1 cellular context compared by ENCODE assay signal in the genomic region with DNA sequence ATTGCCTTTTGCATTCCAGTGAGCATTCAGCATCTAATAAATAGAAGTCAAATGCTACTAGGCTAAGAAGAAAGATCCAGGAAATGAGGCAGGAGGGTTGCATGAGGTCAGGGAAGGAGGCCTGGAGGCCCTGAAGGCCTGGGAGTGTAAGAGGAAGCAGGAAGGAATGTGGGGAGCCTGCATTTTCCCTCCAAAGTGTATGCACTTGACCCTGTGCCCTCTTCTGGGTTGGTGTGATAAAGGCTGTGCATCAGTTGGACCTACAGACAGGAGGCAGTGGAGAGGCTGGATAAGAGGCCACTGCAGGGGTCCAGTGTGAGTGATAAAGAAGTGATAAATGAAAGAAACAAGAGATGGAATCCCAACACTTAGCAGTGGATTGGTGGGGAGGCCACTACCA.
A peak's percentile ranks its signal among the peaks of the same experiment; 100 is the strongest.
TF ChIP-seq lines count a peak whose summit lies in the region.

No MANE protein-coding gene starts in this region.

TF ChIP-seq in K562, 482 proteins besides CTCF, POLR2A, EP300 and RAD21 (continued from another document):
- TF ChIP-seq, protein P1, sequence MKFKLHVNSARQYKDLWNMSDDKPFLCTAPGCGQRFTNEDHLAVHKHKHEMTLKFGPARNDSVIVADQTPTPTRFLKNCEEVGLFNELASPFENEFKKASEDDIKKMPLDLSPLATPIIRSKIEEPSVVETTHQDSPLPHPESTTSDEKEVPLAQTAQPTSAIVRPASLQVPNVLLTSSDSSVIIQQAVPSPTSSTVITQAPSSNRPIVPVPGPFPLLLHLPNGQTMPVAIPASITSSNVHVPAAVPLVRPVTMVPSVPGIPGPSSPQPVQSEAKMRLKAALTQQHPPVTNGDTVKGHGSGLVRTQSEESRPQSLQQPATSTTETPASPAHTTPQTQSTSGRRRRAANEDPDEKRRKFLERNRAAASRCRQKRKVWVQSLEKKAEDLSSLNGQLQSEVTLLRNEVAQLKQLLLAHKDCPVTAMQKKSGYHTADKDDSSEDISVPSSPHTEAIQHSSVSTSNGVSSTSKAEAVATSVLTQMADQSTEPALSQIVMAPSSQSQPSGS (CRISPR knock-in tag; IDR thresholded peaks at IDR 0.05), result no peak
- TF ChIP-seq, protein P2, sequence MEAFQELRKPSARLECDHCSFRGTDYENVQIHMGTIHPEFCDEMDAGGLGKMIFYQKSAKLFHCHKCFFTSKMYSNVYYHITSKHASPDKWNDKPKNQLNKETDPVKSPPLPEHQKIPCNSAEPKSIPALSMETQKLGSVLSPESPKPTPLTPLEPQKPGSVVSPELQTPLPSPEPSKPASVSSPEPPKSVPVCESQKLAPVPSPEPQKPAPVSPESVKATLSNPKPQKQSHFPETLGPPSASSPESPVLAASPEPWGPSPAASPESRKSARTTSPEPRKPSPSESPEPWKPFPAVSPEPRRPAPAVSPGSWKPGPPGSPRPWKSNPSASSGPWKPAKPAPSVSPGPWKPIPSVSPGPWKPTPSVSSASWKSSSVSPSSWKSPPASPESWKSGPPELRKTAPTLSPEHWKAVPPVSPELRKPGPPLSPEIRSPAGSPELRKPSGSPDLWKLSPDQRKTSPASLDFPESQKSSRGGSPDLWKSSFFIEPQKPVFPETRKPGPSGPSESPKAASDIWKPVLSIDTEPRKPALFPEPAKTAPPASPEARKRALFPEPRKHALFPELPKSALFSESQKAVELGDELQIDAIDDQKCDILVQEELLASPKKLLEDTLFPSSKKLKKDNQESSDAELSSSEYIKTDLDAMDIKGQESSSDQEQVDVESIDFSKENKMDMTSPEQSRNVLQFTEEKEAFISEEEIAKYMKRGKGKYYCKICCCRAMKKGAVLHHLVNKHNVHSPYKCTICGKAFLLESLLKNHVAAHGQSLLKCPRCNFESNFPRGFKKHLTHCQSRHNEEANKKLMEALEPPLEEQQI (IDR thresholded peaks at IDR 0.05), result peak; percentile 64; the same call in 1 of the 2 replicates
- no peak for TF ChIP-seq ZNF707 (CRISPR knock-in tag; conservative IDR thresholded peaks at IDR 0.05)
- no peak for TF ChIP-seq C11orf30 (IDR thresholded peaks at IDR 0.05; ENCODE audit: low read depth)
- no peak; the same call in none of the 2 replicates for TF ChIP-seq ZNF583 (CRISPR knock-in tag; IDR thresholded peaks at IDR 0.05)
- TF ChIP-seq, protein P3, sequence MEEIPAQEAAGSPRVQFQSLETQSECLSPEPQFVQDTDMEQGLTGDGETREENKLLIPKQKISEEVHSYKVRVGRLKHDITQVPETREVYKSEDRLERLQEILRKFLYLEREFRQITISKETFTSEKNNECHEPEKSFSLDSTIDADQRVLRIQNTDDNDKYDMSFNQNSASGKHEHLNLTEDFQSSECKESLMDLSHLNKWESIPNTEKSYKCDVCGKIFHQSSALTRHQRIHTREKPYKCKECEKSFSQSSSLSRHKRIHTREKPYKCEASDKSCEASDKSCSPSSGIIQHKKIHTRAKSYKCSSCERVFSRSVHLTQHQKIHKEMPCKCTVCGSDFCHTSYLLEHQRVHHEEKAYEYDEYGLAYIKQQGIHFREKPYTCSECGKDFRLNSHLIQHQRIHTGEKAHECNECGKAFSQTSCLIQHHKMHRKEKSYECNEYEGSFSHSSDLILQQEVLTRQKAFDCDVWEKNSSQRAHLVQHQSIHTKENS (CRISPR knock-in tag; IDR thresholded peaks at IDR 0.05), result no peak
- no peak for TF ChIP-seq HNRNPLL (IDR thresholded peaks at IDR 0.05; ENCODE audit: low read depth, low read length, poor library complexity, severe bottlenecking)
- no peak for TF ChIP-seq SIN3B (IDR thresholded peaks at IDR 0.05; ENCODE audit: low read depth)
- TF ChIP-seq CBFB (CRISPR knock-in tag; IDR thresholded peaks at IDR 0.05), result no peak
- TF ChIP-seq ZNF589 (CRISPR knock-in tag; IDR thresholded peaks at IDR 0.05; ENCODE audit: low read depth), result no peak
- TF ChIP-seq, protein P4, sequence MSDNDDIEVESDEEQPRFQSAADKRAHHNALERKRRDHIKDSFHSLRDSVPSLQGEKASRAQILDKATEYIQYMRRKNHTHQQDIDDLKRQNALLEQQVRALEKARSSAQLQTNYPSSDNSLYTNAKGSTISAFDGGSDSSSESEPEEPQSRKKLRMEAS (CRISPR knock-in tag; IDR thresholded peaks at IDR 0.05), result no peak
- TF ChIP-seq, protein P5, sequence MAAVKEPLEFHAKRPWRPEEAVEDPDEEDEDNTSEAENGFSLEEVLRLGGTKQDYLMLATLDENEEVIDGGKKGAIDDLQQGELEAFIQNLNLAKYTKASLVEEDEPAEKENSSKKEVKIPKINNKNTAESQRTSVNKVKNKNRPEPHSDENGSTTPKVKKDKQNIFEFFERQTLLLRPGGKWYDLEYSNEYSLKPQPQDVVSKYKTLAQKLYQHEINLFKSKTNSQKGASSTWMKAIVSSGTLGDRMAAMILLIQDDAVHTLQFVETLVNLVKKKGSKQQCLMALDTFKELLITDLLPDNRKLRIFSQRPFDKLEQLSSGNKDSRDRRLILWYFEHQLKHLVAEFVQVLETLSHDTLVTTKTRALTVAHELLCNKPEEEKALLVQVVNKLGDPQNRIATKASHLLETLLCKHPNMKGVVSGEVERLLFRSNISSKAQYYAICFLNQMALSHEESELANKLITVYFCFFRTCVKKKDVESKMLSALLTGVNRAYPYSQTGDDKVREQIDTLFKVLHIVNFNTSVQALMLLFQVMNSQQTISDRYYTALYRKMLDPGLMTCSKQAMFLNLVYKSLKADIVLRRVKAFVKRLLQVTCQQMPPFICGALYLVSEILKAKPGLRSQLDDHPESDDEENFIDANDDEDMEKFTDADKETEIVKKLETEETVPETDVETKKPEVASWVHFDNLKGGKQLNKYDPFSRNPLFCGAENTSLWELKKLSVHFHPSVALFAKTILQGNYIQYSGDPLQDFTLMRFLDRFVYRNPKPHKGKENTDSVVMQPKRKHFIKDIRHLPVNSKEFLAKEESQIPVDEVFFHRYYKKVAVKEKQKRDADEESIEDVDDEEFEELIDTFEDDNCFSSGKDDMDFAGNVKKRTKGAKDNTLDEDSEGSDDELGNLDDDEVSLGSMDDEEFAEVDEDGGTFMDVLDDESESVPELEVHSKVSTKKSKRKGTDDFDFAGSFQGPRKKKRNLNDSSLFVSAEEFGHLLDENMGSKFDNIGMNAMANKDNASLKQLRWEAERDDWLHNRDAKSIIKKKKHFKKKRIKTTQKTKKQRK (IDR thresholded peaks at IDR 0.05; ENCODE audit: borderline replicate concordance, low read depth, low read length), result no peak
- no peak for TF ChIP-seq ZNF324 (CRISPR knock-in tag; IDR thresholded peaks at IDR 0.05)
- no peak for TF ChIP-seq MYBL2 (IDR thresholded peaks at IDR 0.05; ENCODE audit: low read depth)
- TF ChIP-seq MYBL2 (CRISPR knock-in tag; IDR thresholded peaks at IDR 0.05; ENCODE audit: borderline replicate concordance), result no peak
- TF ChIP-seq, protein P6, sequence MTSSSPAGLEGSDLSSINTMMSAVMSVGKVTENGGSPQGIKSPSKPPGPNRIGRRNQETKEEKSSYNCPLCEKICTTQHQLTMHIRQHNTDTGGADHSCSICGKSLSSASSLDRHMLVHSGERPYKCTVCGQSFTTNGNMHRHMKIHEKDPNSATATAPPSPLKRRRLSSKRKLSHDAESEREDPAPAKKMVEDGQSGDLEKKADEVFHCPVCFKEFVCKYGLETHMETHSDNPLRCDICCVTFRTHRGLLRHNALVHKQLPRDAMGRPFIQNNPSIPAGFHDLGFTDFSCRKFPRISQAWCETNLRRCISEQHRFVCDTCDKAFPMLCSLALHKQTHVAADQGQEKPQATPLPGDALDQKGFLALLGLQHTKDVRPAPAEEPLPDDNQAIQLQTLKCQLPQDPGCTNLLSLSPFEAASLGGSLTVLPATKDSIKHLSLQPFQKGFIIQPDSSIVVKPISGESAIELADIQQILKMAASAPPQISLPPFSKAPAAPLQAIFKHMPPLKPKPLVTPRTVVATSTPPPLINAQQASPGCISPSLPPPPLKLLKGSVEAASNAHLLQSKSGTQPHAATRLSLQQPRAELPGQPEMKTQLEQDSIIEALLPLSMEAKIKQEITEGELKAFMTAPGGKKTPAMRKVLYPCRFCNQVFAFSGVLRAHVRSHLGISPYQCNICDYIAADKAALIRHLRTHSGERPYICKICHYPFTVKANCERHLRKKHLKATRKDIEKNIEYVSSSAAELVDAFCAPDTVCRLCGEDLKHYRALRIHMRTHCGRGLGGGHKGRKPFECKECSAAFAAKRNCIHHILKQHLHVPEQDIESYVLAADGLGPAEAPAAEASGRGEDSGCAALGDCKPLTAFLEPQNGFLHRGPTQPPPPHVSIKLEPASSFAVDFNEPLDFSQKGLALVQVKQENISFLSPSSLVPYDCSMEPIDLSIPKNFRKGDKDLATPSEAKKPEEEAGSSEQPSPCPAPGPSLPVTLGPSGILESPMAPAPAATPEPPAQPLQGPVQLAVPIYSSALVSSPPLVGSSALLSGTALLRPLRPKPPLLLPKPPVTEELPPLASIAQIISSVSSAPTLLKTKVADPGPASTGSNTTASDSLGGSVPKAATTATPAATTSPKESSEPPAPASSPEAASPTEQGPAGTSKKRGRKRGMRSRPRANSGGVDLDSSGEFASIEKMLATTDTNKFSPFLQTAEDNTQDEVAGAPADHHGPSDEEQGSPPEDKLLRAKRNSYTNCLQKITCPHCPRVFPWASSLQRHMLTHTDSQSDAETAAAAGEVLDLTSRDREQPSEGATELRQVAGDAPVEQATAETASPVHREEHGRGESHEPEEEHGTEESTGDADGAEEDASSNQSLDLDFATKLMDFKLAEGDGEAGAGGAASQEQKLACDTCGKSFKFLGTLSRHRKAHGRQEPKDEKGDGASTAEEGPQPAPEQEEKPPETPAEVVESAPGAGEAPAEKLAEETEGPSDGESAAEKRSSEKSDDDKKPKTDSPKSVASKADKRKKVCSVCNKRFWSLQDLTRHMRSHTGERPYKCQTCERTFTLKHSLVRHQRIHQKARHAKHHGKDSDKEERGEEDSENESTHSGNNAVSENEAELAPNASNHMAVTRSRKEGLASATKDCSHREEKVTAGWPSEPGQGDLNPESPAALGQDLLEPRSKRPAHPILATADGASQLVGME (CRISPR knock-in tag; IDR thresholded peaks at IDR 0.05), result no peak
- TF ChIP-seq RCOR1 (IDR thresholded peaks at IDR 0.05; ENCODE audit: borderline replicate concordance in 1 of 2, low read depth in 2 of 2, low read length in 2 of 2), result peak; percentile 64 to 95; a peak in 3 of 4 replicates
- peak; percentile 46; the same call in 1 of the 2 replicates for TF ChIP-seq ZNF263 (CRISPR knock-in tag; IDR thresholded peaks at IDR 0.05; ENCODE audit: borderline replicate concordance)
- no peak for TF ChIP-seq TAF7 (tag; IDR thresholded peaks at IDR 0.05)
- TF ChIP-seq TRIM28 (IDR thresholded peaks at IDR 0.05), result 0 out of 2 replicates have a peak, but pooled peaks have one; percentile 17
- TF ChIP-seq SP1 (CRISPR knock-in tag; IDR thresholded peaks at IDR 0.05), result no peak; the same call in 1 of the 2 replicates
- TF ChIP-seq CCAR2 (IDR thresholded peaks at IDR 0.05; ENCODE audit: low read depth, low read length), result no peak
- TF ChIP-seq SLC30A9 (CRISPR knock-in tag; IDR thresholded peaks at IDR 0.05), result no peak
- TF ChIP-seq ZNF174 (CRISPR knock-in tag; IDR thresholded peaks at IDR 0.05), result no peak
- peak in 1 of 2 experiments; percentile 47; a peak in 1 of 3 replicates for TF ChIP-seq CBX3 (IDR thresholded peaks at IDR 0.05; ENCODE audit: borderline replicate concordance in 1 of 2, low read length in 2 of 2)
- no peak for TF ChIP-seq RBM34 (IDR thresholded peaks at IDR 0.05; ENCODE audit: borderline replicate concordance, insufficient read depth, low read length)
- TF ChIP-seq, protein P7, sequence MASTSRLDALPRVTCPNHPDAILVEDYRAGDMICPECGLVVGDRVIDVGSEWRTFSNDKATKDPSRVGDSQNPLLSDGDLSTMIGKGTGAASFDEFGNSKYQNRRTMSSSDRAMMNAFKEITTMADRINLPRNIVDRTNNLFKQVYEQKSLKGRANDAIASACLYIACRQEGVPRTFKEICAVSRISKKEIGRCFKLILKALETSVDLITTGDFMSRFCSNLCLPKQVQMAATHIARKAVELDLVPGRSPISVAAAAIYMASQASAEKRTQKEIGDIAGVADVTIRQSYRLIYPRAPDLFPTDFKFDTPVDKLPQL (IDR thresholded peaks at IDR 0.05; ENCODE audit: extremely low read depth, insufficient read length), result no peak
- TF ChIP-seq RNF2 (IDR thresholded peaks at IDR 0.05), result peak; percentile 26; the same call in 1 of the 2 replicates
